8 cellular contexts compared by ENCODE assay signal in the genomic region with DNA sequence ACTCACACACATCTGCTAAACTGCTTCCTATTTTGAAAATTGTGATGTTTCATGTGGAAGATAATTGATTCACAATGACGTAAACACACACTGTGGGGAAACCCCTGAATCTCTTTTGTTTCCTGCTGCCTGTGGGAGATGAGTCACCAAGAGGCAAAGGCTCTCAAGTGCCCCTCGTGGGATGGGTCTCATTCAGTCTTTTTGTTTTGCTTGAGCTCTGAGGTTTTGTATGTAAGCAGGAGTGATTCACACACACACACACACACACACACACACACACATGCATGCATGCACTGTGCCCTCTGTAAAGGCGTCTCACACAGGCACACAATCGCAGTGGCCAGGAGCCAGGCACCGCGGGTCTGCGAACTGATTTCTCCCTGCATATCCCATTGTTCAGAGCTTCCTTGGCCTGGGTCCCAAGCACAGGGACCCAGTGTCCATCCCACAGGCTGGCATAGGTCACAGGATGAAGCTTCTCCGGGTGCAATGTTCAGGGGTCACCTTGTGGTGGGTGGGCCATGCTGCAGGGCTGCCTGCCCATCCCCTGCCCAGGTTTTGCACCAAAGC. TPM values are rescaled to one million over a fixed set of nuclear protein-coding genes. Genes with fewer than 3 reads are reported as not detected.
DNase-seq lines count a peak whose midpoint lies in the region; ATAC-seq and FAIRE-seq lines count a peak whose summit lies in the region.

No MANE protein-coding gene starts in this region.

- ATAC-seq in HG02763 (IDR thresholded peaks at IDR 0.05; ENCODE audit: unreplicated experiment): peak; percentile 81
- ATAC-seq in esophagus mucosa: peak; percentile 71

- DNase-seq in GM18507 (ENCODE audit: extremely low spot score, insufficient read length, low read depth): peak; percentile 61
- peak; percentile 62 for DNase-seq in NCI-H2107 treated with DMSO at 0.1 percent for 48 hours (lab: John Stamatoyannopoulos, UW; ENCODE audit: unreplicated experiment)
- DNase-seq in activated CD8-positive, alpha-beta memory T cell treated with anti-CD3 and anti-CD28 coated beads for 24 hours: peak; percentile 78
- peak; percentile 89 for DNase-seq in smooth muscle cell of the brain vasculature (ENCODE audit: low read depth, low spot score)
- DNase-seq in NCI-H446 treated with DMSO at 0.1 percent for 48 hours (lab: John Stamatoyannopoulos, UW): no peak
- DNase-seq in cerebellar nuclear complex (lab: John Stamatoyannopoulos, UW): no peak

- FAIRE-seq in GM18507 (lab: Jason Lieb, UNC): peak; percentile 92

RNA-seq across cellular contexts. Expression of a gene that starts 12.1 kb away (rescaled TPM):
- total RNA-seq in esophagus mucosa: 41.8 TPM

Comparison
In these comparisons a context has a peak if more than half of its experiments do, and no peak if none do; other contexts are left out.
1. DNase-seq: peak in GM18507 (single experiment), NCI-H2107 treated with DMSO at 0.1 percent for 48 hours (single experiment), activated CD8-positive, alpha-beta memory T cell treated with anti-CD3 and anti-CD28 coated beads for 24 hours (single experiment) and smooth muscle cell of the brain vasculature (single experiment); none in NCI-H446 treated with DMSO at 0.1 percent for 48 hours (single experiment) and cerebellar nuclear complex (0 of 2).